In genomic region chr3:164732166-164732565, GRCh38 we compare ENCODE assay signal across 26 cellular contexts.
A peak's percentile ranks its signal among the peaks of the same experiment; 100 is the strongest.
DNase-seq lines count a peak whose midpoint lies in the region; ATAC-seq and TF ChIP-seq lines count a peak whose summit lies in the region.
"Had no signal": no experiment of that assay in that cellular context is flagged by ENCODE, and none has a peak within 500 bp of the region (broad histone marks: within the 10 kb centered on the region; RNA-seq: fewer than 3 reads in every experiment).

No MANE protein-coding gene starts in this region.

- no peaks in the 10 kb centered on the region for H3K36me3 ChIP-seq in breast epithelium
- H3K36me3 ChIP-seq: SJSA1 had no signal

- no peaks in the 10 kb centered on the region for H3K27me3 Mint-ChIP-seq in T-helper 17 cell
- H3K27me3 Mint-ChIP-seq: B cell, T-cell had no signal

- no peaks in the 10 kb centered on the region for H3K36me3 Mint-ChIP-seq in T-helper 17 cell (ENCODE audit: low read depth)
- H3K36me3 Mint-ChIP-seq: CD8-positive, alpha-beta T cell; T-cell had no signal

- no peaks in the 10 kb centered on the region for H3K9me3 ChIP-seq in T-helper 17 cell (ENCODE audit: control insufficient read depth, low read length, poor library complexity, severe bottlenecking)
- no peaks in the 10 kb centered on the region for H3K9me3 ChIP-seq in breast epithelium
- H3K9me3 ChIP-seq: Caco-2, SJSA1 had no signal

- no peak overlapping the region for H3K4me3 Mint-ChIP-seq in T-helper 17 cell
- H3K4me3 Mint-ChIP-seq: B cell; CD8-positive, alpha-beta T cell; GM23338; T-cell had no signal

- H3K4me1 ChIP-seq in breast epithelium: no peaks in the 10 kb centered on the region
- H3K4me1 ChIP-seq: Caco-2, SJSA1 had no signal

- DNase-seq in AG10803 (ENCODE audit: low read depth): peak; percentile 3
- DNase-seq in H4 (ENCODE audit: low spot score): peak; percentile 58
- peak; percentile 95 for DNase-seq in amniotic epithelial cell (ENCODE audit: low read depth)
- DNase-seq in renal cortical epithelial cell (ENCODE audit: low read depth): peak; percentile 6
- DNase-seq in T-helper 17 cell: no peak
- DNase-seq in breast epithelium (ENCODE audit: low spot score in 2 of 2): no peak
- DNase-seq: Caco-2; CD8-positive, alpha-beta T cell; DMS79; HCEC 1CT; IMR-90; KG1; NCI-H1048; NCI-H1436; NCI-H187; NCI-H2081 treated with DMSO at 0.1 percent for 48 hours; NCI-H526 treated with DMSO at 0.1 percent for 48 hours; Right ventricle myocardium superior; RPMI8226; T-cell had no signal

- TF ChIP-seq POLR2A in breast epithelium (IDR thresholded peaks at IDR 0.05): no peak

- no peaks in the 10 kb centered on the region for H3K27me3 ChIP-seq in breast epithelium
- H3K27me3 ChIP-seq: SJSA1 had no signal

- H3K4me1 Mint-ChIP-seq in T-helper 17 cell: no peaks in the 10 kb centered on the region
- H3K4me1 Mint-ChIP-seq: B cell, T-cell had no signal

- no peak for ATAC-seq in T-helper 17 cell
- ATAC-seq in HG03135 (IDR thresholded peaks at IDR 0.05; ENCODE audit: unreplicated experiment): no peak
- no peak for ATAC-seq in GM18520 (IDR thresholded peaks at IDR 0.05; ENCODE audit: unreplicated experiment)
- ATAC-seq: CD8-positive, alpha-beta T cell; GM23338; T-cell had no signal

- no peak overlapping the region for H3K27ac Mint-ChIP-seq in T-helper 17 cell
- H3K27ac Mint-ChIP-seq: B cell; CD8-positive, alpha-beta T cell; GM23338; T-cell had no signal

- no peak for TF ChIP-seq CTCF in AG10803 (conservative IDR thresholded peaks at IDR 0.05; ENCODE audit: low read length)
- no peak for TF ChIP-seq CTCF in breast epithelium (IDR thresholded peaks at IDR 0.05)

- H3K4me3 ChIP-seq in AG10803 (ENCODE audit: low read length): no peak overlapping the region
- H3K4me3 ChIP-seq in breast epithelium: no peak overlapping the region
- H3K4me3 ChIP-seq: GM23338, SJSA1 had no signal

- intact Hi-C loops in breast epithelium (cut with DNase I; ENCODE audit: low total_unique reads): no loop called here

- no peak overlapping the region for H3K27ac ChIP-seq in breast epithelium
- H3K27ac ChIP-seq: C4-2B, SJSA1 had no signal

Comparison
In these comparisons a context has a peak if more than half of its experiments do, and no peak if none do; other contexts are left out.
1. DNase-seq: peak in AG10803 (single experiment), H4 (single experiment), amniotic epithelial cell (single experiment) and renal cortical epithelial cell (single experiment); none in T-helper 17 cell (0 of 3) and breast epithelium (0 of 2).